21 cellular contexts compared by ENCODE assay signal in genomic region chr1:74396462-74396861, GRCh38.
A peak's percentile ranks its signal among the peaks of the same experiment; 100 is the strongest.
DNase-seq lines count a peak whose midpoint lies in the region; ATAC-seq, FAIRE-seq and TF ChIP-seq lines count a peak whose summit lies in the region.
"Had no signal": no experiment of that assay in that cellular context is flagged by ENCODE, and none has a peak within 500 bp of the region (broad histone marks: within the 10 kb centered on the region; RNA-seq: fewer than 3 reads in every experiment).

No MANE protein-coding gene starts in this region.

- H3K9me3 Mint-ChIP-seq in astrocyte (ENCODE audit: unreplicated experiment) (no peaks in the 10 kb centered on the region), nephron progenitor cell (no peaks in the 10 kb centered on the region), progenitor cell of endocrine pancreas (ENCODE audit: low read depth) (no peaks in the 10 kb centered on the region)

- H3K4me1 ChIP-seq in astrocyte (ENCODE audit: insufficient read depth, low read length) (no peaks in the 10 kb centered on the region), smooth muscle cell (ENCODE audit: low read depth) (peaks cover 31% of the 10 kb centered on the region)

- no peak overlapping the region for H3K4me3 Mint-ChIP-seq in astrocyte (ENCODE audit: unreplicated experiment)
- H3K4me3 Mint-ChIP-seq in nephron progenitor cell = peak overlapping the region; percentile 53
- H3K4me3 Mint-ChIP-seq in progenitor cell of endocrine pancreas (ENCODE audit: low read depth) = no peak overlapping the region
- H3K4me3 Mint-ChIP-seq: HFFc6, IgD-negative memory B cell had no signal

- no peak overlapping the region for H3K9ac ChIP-seq in astrocyte (ENCODE audit: low read length)
- H3K9ac ChIP-seq in smooth muscle cell (ENCODE audit: low read depth) = no peak overlapping the region

- no peak for DNase-seq in astrocyte (ENCODE audit: low read depth)
- DNase-seq in left cardiac atrium = peak; percentile 19
- DNase-seq in nephron progenitor cell = no peak
- DNase-seq in smooth muscle cell (lab: John Stamatoyannopoulos, UW; ENCODE audit: unreplicated experiment) = no peak
- no peak for DNase-seq in Kasumi-1 (lab: John Stamatoyannopoulos, UW)
- no peak for DNase-seq in progenitor cell of endocrine pancreas (ENCODE audit: low spot score, unreplicated experiment)
- DNase-seq: C1 segment of cervical spinal cord, DMS 273 treated with DMSO at 0.1 percent for 48 hours, HFFc6, NCI-H1105, NCI-H1694, NCI-H2107, NCI-H2227 treated with DMSO at 0.1 percent for 48 hours, NCI-H524, SIG-M5 had no signal

- H3K27ac Mint-ChIP-seq in astrocyte (ENCODE audit: unreplicated experiment) (peak overlapping the region; percentile 29), nephron progenitor cell (peak overlapping the region; percentile 95), progenitor cell of endocrine pancreas (no peak overlapping the region)
- H3K27ac Mint-ChIP-seq: HFFc6 had no signal

- no peak for TF ChIP-seq CTCF in astrocyte (IDR thresholded peaks at IDR 0.05; ENCODE audit: insufficient read depth, low read depth, low read length)
- no peak for TF ChIP-seq CTCF in nephron progenitor cell (IDR thresholded peaks at IDR 0.05)
- no peak for TF ChIP-seq CTCF in smooth muscle cell (IDR thresholded peaks at IDR 0.05; ENCODE audit: borderline replicate concordance, insufficient read depth, poor library complexity, severe bottlenecking)
- no peak for TF ChIP-seq CTCF in progenitor cell of endocrine pancreas (IDR thresholded peaks at IDR 0.05; ENCODE audit: unreplicated experiment)

- no peak for FAIRE-seq in astrocyte (lab: Jason Lieb, UNC)
- FAIRE-seq: GM12892, H54, RCC 7860 had no signal

- 90% methylated on average over 3 of the region's 3 CpGs for WGBS in smooth muscle cell (ENCODE audit: low lambda C conversion rate)

- no peaks in the 10 kb centered on the region for H3K36me3 ChIP-seq in astrocyte (ENCODE audit: insufficient read depth, low read length)
- no peaks in the 10 kb centered on the region for H3K36me3 ChIP-seq in smooth muscle cell (ENCODE audit: low read depth)

- no peaks in the 10 kb centered on the region for H3K9me3 ChIP-seq in astrocyte (ENCODE audit: insufficient read depth, low read depth, low read length)
- no peaks in the 10 kb centered on the region for H3K9me3 ChIP-seq in smooth muscle cell (replicated peaks; ENCODE audit: low read depth)

- intact Hi-C loops in left cardiac atrium (cut with DNase I) = no loop called here

- H3K27me3 ChIP-seq in astrocyte (ENCODE audit: insufficient read depth, low read length) (no peaks in the 10 kb centered on the region), smooth muscle cell (ENCODE audit: low read depth) (no peaks in the 10 kb centered on the region)

- ATAC-seq in left cardiac atrium = peak; percentile 43 to 52
- no peak for ATAC-seq in GM19397 (IDR thresholded peaks at IDR 0.05; ENCODE audit: unreplicated experiment)
- ATAC-seq in GM21390 (IDR thresholded peaks at IDR 0.05; ENCODE audit: unreplicated experiment) = no peak

- no peaks in the 10 kb centered on the region for H3K27me3 Mint-ChIP-seq in astrocyte (ENCODE audit: low read depth, unreplicated experiment)
- H3K27me3 Mint-ChIP-seq in nephron progenitor cell (ENCODE audit: low read depth, poor library complexity) = peaks cover 2% of the 10 kb centered on the region
- no peaks in the 10 kb centered on the region for H3K27me3 Mint-ChIP-seq in progenitor cell of endocrine pancreas

- H4K20me1 ChIP-seq in astrocyte (ENCODE audit: insufficient read depth, low read length) (no peaks in the 10 kb centered on the region), smooth muscle cell (ENCODE audit: low read depth) (no peaks in the 10 kb centered on the region)

- no peak overlapping the region for H3K4me3 ChIP-seq in astrocyte (ENCODE audit: insufficient read depth, low read depth, low read length)
- H3K4me3 ChIP-seq in smooth muscle cell = no peak overlapping the region

- H3K4me1 Mint-ChIP-seq in astrocyte (ENCODE audit: low read depth, unreplicated experiment) (peaks cover 21% of the 10 kb centered on the region), nephron progenitor cell (peaks cover 32% of the 10 kb centered on the region), progenitor cell of endocrine pancreas (ENCODE audit: low read depth) (peaks cover 3% of the 10 kb centered on the region)

- no peaks in the 10 kb centered on the region for H3F3A ChIP-seq in smooth muscle cell (ENCODE audit: low read depth)

- H3K79me2 ChIP-seq in astrocyte (ENCODE audit: insufficient read depth, low read length) (no peaks in the 10 kb centered on the region), smooth muscle cell (ENCODE audit: low read depth) (no peaks in the 10 kb centered on the region)

- H3K27ac ChIP-seq in astrocyte (ENCODE audit: low read depth, low read length) (no peak overlapping the region), smooth muscle cell (ENCODE audit: low read depth) (no peak overlapping the region)

- no peak overlapping the region for H2AFZ ChIP-seq in astrocyte (ENCODE audit: low read depth, low read length)
- H2AFZ ChIP-seq in smooth muscle cell (ENCODE audit: low read depth) = no peak overlapping the region

- H3K36me3 Mint-ChIP-seq in astrocyte (ENCODE audit: low read depth, unreplicated experiment) = no peaks in the 10 kb centered on the region
- no peaks in the 10 kb centered on the region for H3K36me3 Mint-ChIP-seq in nephron progenitor cell (ENCODE audit: low read depth)
- no peaks in the 10 kb centered on the region for H3K36me3 Mint-ChIP-seq in progenitor cell of endocrine pancreas (ENCODE audit: insufficient read depth)

- H3K4me2 ChIP-seq in astrocyte (ENCODE audit: low read length) (no peak overlapping the region), smooth muscle cell (peak overlapping the region; percentile 56)

Comparison
In these comparisons a context has a peak if more than half of its experiments do, and no peak if none do; other contexts are left out.
1. ATAC-seq: peak in left cardiac atrium (2 of 2); none in GM19397 (single experiment) and GM21390 (single experiment).